Comparison of ENCODE assay signal across 9 cellular contexts in the genomic region with DNA sequence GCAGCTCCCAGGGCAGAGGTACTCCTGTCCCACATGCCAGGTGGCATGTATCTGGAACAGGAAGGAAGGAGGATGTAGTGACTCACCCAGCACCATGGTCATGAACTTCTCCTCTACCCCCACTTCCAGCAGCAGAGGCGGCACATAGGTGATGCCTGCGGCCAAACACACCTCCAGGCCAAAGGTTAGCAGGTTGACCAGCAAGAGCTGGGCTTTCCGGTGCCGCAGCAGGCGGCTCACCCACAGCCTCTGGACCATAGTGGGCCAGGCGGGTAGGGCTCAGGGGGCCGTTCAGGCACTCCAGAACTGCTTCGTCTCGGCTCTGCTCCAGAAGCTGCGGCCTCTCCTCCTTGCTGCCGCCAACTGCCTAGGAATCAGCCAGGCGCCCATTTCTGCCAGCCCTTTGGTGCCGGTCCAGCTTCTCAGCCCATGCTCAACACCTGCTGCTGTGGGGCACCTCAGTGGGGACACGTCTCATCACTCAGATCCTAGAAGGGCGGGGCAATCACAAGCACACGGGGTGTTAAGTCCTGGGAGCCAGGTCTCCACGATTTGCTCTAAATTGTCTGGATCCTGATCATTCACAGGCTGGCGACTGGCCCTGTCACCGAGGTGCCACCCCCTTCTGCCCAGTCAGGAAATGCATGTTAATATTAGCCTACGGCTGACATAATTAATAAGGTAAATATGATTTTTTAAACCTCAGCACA. TPM values are rescaled to one million over a fixed set of nuclear protein-coding genes. Genes with fewer than 3 reads are reported as not detected.
DNase-seq lines count a peak whose midpoint lies in the region; ATAC-seq, FAIRE-seq and TF ChIP-seq lines count a peak whose summit lies in the region.
"Had no signal": no experiment of that assay in that cellular context is flagged by ENCODE, and none has a peak within 500 bp of the region (broad histone marks: within the 10 kb centered on the region; RNA-seq: fewer than 3 reads in every experiment).

No MANE protein-coding gene starts in this region.

- H3K79me2 ChIP-seq in DOHH2 (ENCODE audit: control insufficient read depth, low read length), result no peaks in the 10 kb centered on the region

- peak overlapping the region; percentile 57 for H3K4me2 ChIP-seq in DOHH2 (ENCODE audit: low read length)

- no peak for FAIRE-seq in D721Med (lab: Jason Lieb, UNC)

- TF ChIP-seq CTCF in DOHH2 (IDR thresholded peaks at IDR 0.05; ENCODE audit: low read depth, low read length, poor library complexity, severe bottlenecking) (no peak), D721Med (IDR thresholded peaks at IDR 0.05; ENCODE audit: insufficient read depth, missing control alignments) (no peak)

- no peaks in the 10 kb centered on the region for H3K9me2 ChIP-seq in DOHH2 (replicated peaks; ENCODE audit: control insufficient read depth, low read length)

- H3K9me3 ChIP-seq in DOHH2 (ENCODE audit: control insufficient read depth, insufficient read depth, low read length), result no peaks in the 10 kb centered on the region

- peaks cover 50% of the 10 kb centered on the region for H3K4me1 ChIP-seq in DOHH2 (ENCODE audit: control insufficient read depth, low read length)

- H3K27ac ChIP-seq in DOHH2 (ENCODE audit: low read depth, low read length), result peak overlapping the region; percentile 45; the same call in 1 of the 2 replicates

- no peaks in the 10 kb centered on the region for H4K20me1 ChIP-seq in DOHH2 (ENCODE audit: control insufficient read depth, insufficient read depth, low read depth, low read length)

- H3K36me3 ChIP-seq in DOHH2 (ENCODE audit: control insufficient read depth, low read length), result no peaks in the 10 kb centered on the region

- H3K4me3 ChIP-seq in DOHH2 (ENCODE audit: low read length), result no peak overlapping the region; the same call in 1 of the 2 replicates

- no peaks in the 10 kb centered on the region; the same call in 1 of the 2 replicates for H3F3A ChIP-seq in DOHH2 (ENCODE audit: control insufficient read depth, insufficient read depth)

- ATAC-seq in HG03521 (IDR thresholded peaks at IDR 0.05; ENCODE audit: unreplicated experiment) (no peak), GM21381 (IDR thresholded peaks at IDR 0.05; ENCODE audit: unreplicated experiment) (no peak), GM21529 (IDR thresholded peaks at IDR 0.05; ENCODE audit: unreplicated experiment) (no peak)

- DNase-seq in NCI-H69 (lab: John Stamatoyannopoulos, UW) (peak; percentile 51), cerebellum (ENCODE audit: low spot score) (peak; percentile 44), myocyte (ENCODE audit: low read depth) (peak; percentile 57), D721Med (ENCODE audit: insufficient read length, low spot score) (no peak)
- DNase-seq: activated CD4-positive, alpha-beta T cell treated with anti-CD3 and anti-CD28 coated beads, Interleukin-2, amount 50 U/mL, for 1 hour had no signal

- H3K27me3 ChIP-seq in DOHH2 (ENCODE audit: control insufficient read depth, low read length), result no peaks in the 10 kb centered on the region

RNA-seq across cellular contexts. Expression of gene SLC45A3, which starts 15.8 kb away (rescaled TPM):
- total RNA-seq in cerebellum (1.3 TPM), myocyte (12.1 and 12.7 TPM in 2 replicates)
- polyA plus RNA-seq in myocyte (2012), result 2.4 TPM

RNA-seq across cellular contexts. Expression of gene ELK4, which starts 32.7 kb away (rescaled TPM):
- total RNA-seq in cerebellum, result 17.3 TPM
- total RNA-seq in myocyte, result 18.1 and 19.0 TPM in 2 replicates
- 5.0 TPM for polyA plus RNA-seq in myocyte (2012)
